22 cellular contexts compared by ENCODE assay signal in genomic region chr7:46511442-46512215, GRCh38.
"Had no signal": no experiment of that assay in that cellular context is flagged by ENCODE, and none has a peak within 500 bp of the region (broad histone marks: within the 10 kb centered on the region; RNA-seq: fewer than 3 reads in every experiment).

No MANE protein-coding gene starts in this region.

- H3K4me3 ChIP-seq: colonic mucosa, left lung, lung, psoas muscle, sigmoid colon, skin epidermis, testis, tibial nerve, upper lobe of right lung had no signal

- H3K27me3 ChIP-seq: colonic mucosa, foreskin keratinocyte, left lung, neutrophil, sigmoid colon, testis, tibial nerve, upper lobe of right lung had no signal

- H3K4me3 Mint-ChIP-seq: naive thymus-derived CD4-positive, alpha-beta T cell; nephron progenitor cell; stimulated activated naive B cell treated with anti-CD40 and anti-IgM and Interleukin-4, amounts not matched to agents 10 μg/mL and 1 μg/mL and 100 μg/mL, for 72 hours; stimulated activated naive CD8-positive, alpha-beta T cell treated with anti-CD3 and anti-CD28 coated beads, Interleukin-15, amount 100 ng/mL, for 72 hours had no signal

- H3K27me3 Mint-ChIP-seq: naive thymus-derived CD4-positive, alpha-beta T cell; stimulated activated naive B cell treated with anti-CD40 and anti-IgM and Interleukin-4, amounts not matched to agents 10 μg/mL and 1 μg/mL and 100 μg/mL, for 72 hours; stimulated activated naive CD8-positive, alpha-beta T cell treated with anti-CD3 and anti-CD28 coated beads, Interleukin-15, amount 100 ng/mL, for 72 hours had no signal

- ATAC-seq: foreskin keratinocyte; left lung; naive thymus-derived CD4-positive, alpha-beta T cell; psoas muscle; stimulated activated naive B cell treated with anti-CD40 and anti-IgM and Interleukin-4, amounts not matched to agents 10 μg/mL and 1 μg/mL and 100 μg/mL, for 72 hours; stimulated activated naive CD8-positive, alpha-beta T cell treated with anti-CD3 and anti-CD28 coated beads, Interleukin-15, amount 100 ng/mL, for 72 hours; upper lobe of right lung had no signal

- H3K27ac Mint-ChIP-seq: naive thymus-derived CD4-positive, alpha-beta T cell; nephron progenitor cell; stimulated activated naive B cell treated with anti-CD40 and anti-IgM and Interleukin-4, amounts not matched to agents 10 μg/mL and 1 μg/mL and 100 μg/mL, for 72 hours; stimulated activated naive CD8-positive, alpha-beta T cell treated with anti-CD3 and anti-CD28 coated beads, Interleukin-15, amount 100 ng/mL, for 72 hours had no signal

- DNase-seq: colonic mucosa; dermis blood vessel endothelial cell; foreskin keratinocyte; head of caudate nucleus; islet precursor cell; left lung; mesendoderm; naive thymus-derived CD4-positive, alpha-beta T cell; nephron progenitor cell; psoas muscle; retina; sigmoid colon; stimulated activated CD4-positive, alpha-beta T cell treated with anti-CD3 and anti-CD28 coated beads, Interleukin-2, amount 100 ng/mL, for 24 hours; stimulated activated CD4-positive, alpha-beta T cell treated with anti-CD3 and anti-CD28 coated beads, Interleukin-4, amount 100 ng/mL, for 4 hours; stimulated activated naive B cell treated with anti-CD40 and anti-IgM and Interleukin-4, amounts not matched to agents 10 μg/mL and 1 μg/mL and 100 μg/mL, for 72 hours; stimulated activated naive CD8-positive, alpha-beta T cell treated with anti-CD3 and anti-CD28 coated beads, Interleukin-15, amount 100 ng/mL, for 72 hours; testis; upper lobe of right lung had no signal

- H3K4me1 Mint-ChIP-seq: stimulated activated naive B cell treated with anti-CD40 and anti-IgM and Interleukin-4, amounts not matched to agents 10 μg/mL and 1 μg/mL and 100 μg/mL, for 72 hours; stimulated activated naive CD8-positive, alpha-beta T cell treated with anti-CD3 and anti-CD28 coated beads, Interleukin-15, amount 100 ng/mL, for 72 hours had no signal

- H3K36me3 ChIP-seq: colonic mucosa, left lung, neutrophil, sigmoid colon, tibial nerve, upper lobe of right lung had no signal

- H3K36me3 Mint-ChIP-seq: naive thymus-derived CD4-positive, alpha-beta T cell; stimulated activated naive B cell treated with anti-CD40 and anti-IgM and Interleukin-4, amounts not matched to agents 10 μg/mL and 1 μg/mL and 100 μg/mL, for 72 hours had no signal
